ENCODE assay signal across 20 cellular contexts in genomic region chr3:13407926-13408325, GRCh38. TPM values are rescaled to one million over a fixed set of nuclear protein-coding genes. Genes with fewer than 3 reads are reported as not detected.
A peak's percentile ranks its signal among the peaks of the same experiment; 100 is the strongest.
DNase-seq lines count a peak whose midpoint lies in the region; ATAC-seq and TF ChIP-seq lines count a peak whose summit lies in the region.
"Had no signal": no experiment of that assay in that cellular context is flagged by ENCODE, and none has a peak within 500 bp of the region (broad histone marks: within the 10 kb centered on the region; RNA-seq: fewer than 3 reads in every experiment).

No MANE protein-coding gene starts in this region.

- no peaks in the 10 kb centered on the region for H3K27me3 Mint-ChIP-seq in activated naive CD8-positive, alpha-beta T cell treated with anti-CD3 and anti-CD28 coated beads, Interleukin-2, amount 50 U/mL, for 24 hours
- no peaks in the 10 kb centered on the region for H3K27me3 Mint-ChIP-seq in activated naive CD8-positive, alpha-beta T cell treated with anti-CD3 and anti-CD28 coated beads for 36 hours
- H3K27me3 Mint-ChIP-seq in CD8-positive, alpha-beta memory T cell: peaks cover 0 to 2% of the 10 kb centered on the region in 2 donors
- H3K27me3 Mint-ChIP-seq in chondrocyte (ENCODE audit: low read depth): peaks cover 2% of the 10 kb centered on the region
- H3K27me3 Mint-ChIP-seq in stimulated activated naive B cell treated with anti-CD40 and anti-IgM and Interleukin-4, amounts not matched to agents 10 μg/mL and 1 μg/mL and 100 μg/mL, for 72 hours: no peaks in the 10 kb centered on the region

- peak overlapping the region; percentile 65 for H3K27ac Mint-ChIP-seq in activated naive CD8-positive, alpha-beta T cell treated with anti-CD3 and anti-CD28 coated beads, Interleukin-2, amount 50 U/mL, for 24 hours
- H3K27ac Mint-ChIP-seq in activated naive CD8-positive, alpha-beta T cell treated with anti-CD3 and anti-CD28 coated beads for 36 hours: no peak overlapping the region
- peak overlapping the region in 5 of 8 donors; percentile 17 to 95 (median 68) for H3K27ac Mint-ChIP-seq in CD8-positive, alpha-beta memory T cell
- H3K27ac Mint-ChIP-seq in chondrocyte (ENCODE audit: unreplicated experiment): no peak overlapping the region
- H3K27ac Mint-ChIP-seq in stimulated activated naive B cell treated with anti-CD40 and anti-IgM and Interleukin-4, amounts not matched to agents 10 μg/mL and 1 μg/mL and 100 μg/mL, for 72 hours: peak overlapping the region; percentile 77

- H3K27ac ChIP-seq in CD8-positive, alpha-beta memory T cell (ENCODE audit: low read depth, low read length): no peak overlapping the region
- H3K27ac ChIP-seq: BLaER1 treated with 17β-estradiol and CSF1 and Interleukin-3, amounts not matched to agents 10 nM and 100 nM had no signal

- no peak for DNase-seq in activated naive CD8-positive, alpha-beta T cell treated with anti-CD3 and anti-CD28 coated beads, Interleukin-2, amount 50 U/mL, for 24 hours
- DNase-seq in activated naive CD8-positive, alpha-beta T cell treated with anti-CD3 and anti-CD28 coated beads for 36 hours: no peak
- no peak for DNase-seq in CD8-positive, alpha-beta memory T cell
- DNase-seq in chondrocyte (ENCODE audit: low spot score) (peak; percentile 6), NCI-H69 (lab: John Stamatoyannopoulos, UW) (no peak)
- DNase-seq in stimulated activated naive B cell treated with anti-CD40 and anti-IgM and Interleukin-4, amounts not matched to agents 10 μg/mL and 1 μg/mL and 100 μg/mL, for 72 hours: no peak
- DNase-seq: COR-L47, DMS153, GDM1, H7, KBM-7, NCI-H1105, NCI-H2081 treated with DMSO at 0.1 percent for 48 hours, NCI-H510A treated with DMSO at 0.1 percent for 48 hours, PC-3, RPMI8226, SHP77 treated with DMSO at 0.1 percent for 48 hours had no signal

- H3K4me1 ChIP-seq in CD8-positive, alpha-beta memory T cell (ENCODE audit: insufficient read depth, low read length): peaks cover 27% of the 10 kb centered on the region

- POLR2A ChIA-PET in CD8-positive, alpha-beta memory T cell (lab: Charles Lee): no interaction called here

- H3K4me3 Mint-ChIP-seq in activated naive CD8-positive, alpha-beta T cell treated with anti-CD3 and anti-CD28 coated beads, Interleukin-2, amount 50 U/mL, for 24 hours: no peak overlapping the region
- no peak overlapping the region for H3K4me3 Mint-ChIP-seq in activated naive CD8-positive, alpha-beta T cell treated with anti-CD3 and anti-CD28 coated beads for 36 hours
- H3K4me3 Mint-ChIP-seq in CD8-positive, alpha-beta memory T cell: peak overlapping the region in 1 of 7 donors; percentile 39
- no peak overlapping the region for H3K4me3 Mint-ChIP-seq in chondrocyte (ENCODE audit: unreplicated experiment)
- no peak overlapping the region for H3K4me3 Mint-ChIP-seq in stimulated activated naive B cell treated with anti-CD40 and anti-IgM and Interleukin-4, amounts not matched to agents 10 μg/mL and 1 μg/mL and 100 μg/mL, for 72 hours

- no peak overlapping the region for H3K4me3 ChIP-seq in CD8-positive, alpha-beta memory T cell (ENCODE audit: low read length)
- H3K4me3 ChIP-seq: BLaER1 treated with 17β-estradiol and CSF1 and Interleukin-3, amounts not matched to agents 10 nM and 100 nM had no signal

- H3K4me1 Mint-ChIP-seq in activated naive CD8-positive, alpha-beta T cell treated with anti-CD3 and anti-CD28 coated beads, Interleukin-2, amount 50 U/mL, for 24 hours: peaks cover 28% of the 10 kb centered on the region
- peaks cover 25% of the 10 kb centered on the region for H3K4me1 Mint-ChIP-seq in activated naive CD8-positive, alpha-beta T cell treated with anti-CD3 and anti-CD28 coated beads for 36 hours
- H3K4me1 Mint-ChIP-seq in CD8-positive, alpha-beta memory T cell: peaks cover 41 to 57% (median 57%) of the 10 kb centered on the region in 3 donors
- no peaks in the 10 kb centered on the region for H3K4me1 Mint-ChIP-seq in chondrocyte (ENCODE audit: low read depth)
- H3K4me1 Mint-ChIP-seq in stimulated activated naive B cell treated with anti-CD40 and anti-IgM and Interleukin-4, amounts not matched to agents 10 μg/mL and 1 μg/mL and 100 μg/mL, for 72 hours: peaks cover 12 to 39% of the 10 kb centered on the region in 2 donors

- CTCF ChIA-PET in CD8-positive, alpha-beta memory T cell (lab: Charles Lee): no interaction called here

- no peak for TF ChIP-seq CTCF in chondrocyte (IDR thresholded peaks at IDR 0.05)

- peaks cover 10% of the 10 kb centered on the region for H3K36me3 ChIP-seq in CD8-positive, alpha-beta memory T cell (ENCODE audit: insufficient read depth, low read length)

- H3K27me3 ChIP-seq in CD8-positive, alpha-beta memory T cell (ENCODE audit: insufficient read depth, low read length, poor library complexity, severe bottlenecking): no peaks in the 10 kb centered on the region
- H3K27me3 ChIP-seq: BLaER1 treated with 17β-estradiol and CSF1 and Interleukin-3, amounts not matched to agents 10 nM and 100 nM had no signal

- H3K9me3 ChIP-seq in CD8-positive, alpha-beta memory T cell (ENCODE audit: low read length): peaks cover 10% of the 10 kb centered on the region

- peaks cover 8% of the 10 kb centered on the region for H3K9me3 Mint-ChIP-seq in activated naive CD8-positive, alpha-beta T cell treated with anti-CD3 and anti-CD28 coated beads, Interleukin-2, amount 50 U/mL, for 24 hours
- H3K9me3 Mint-ChIP-seq in activated naive CD8-positive, alpha-beta T cell treated with anti-CD3 and anti-CD28 coated beads for 36 hours: peaks cover 10% of the 10 kb centered on the region
- peaks cover 0 to 4% (median 2%) of the 10 kb centered on the region in 5 donors for H3K9me3 Mint-ChIP-seq in CD8-positive, alpha-beta memory T cell
- H3K9me3 Mint-ChIP-seq in chondrocyte (ENCODE audit: low read depth): peaks cover 12% of the 10 kb centered on the region
- H3K9me3 Mint-ChIP-seq in stimulated activated naive B cell treated with anti-CD40 and anti-IgM and Interleukin-4, amounts not matched to agents 10 μg/mL and 1 μg/mL and 100 μg/mL, for 72 hours: peaks cover 0 to 2% of the 10 kb centered on the region in 2 donors

- ATAC-seq in activated naive CD8-positive, alpha-beta T cell treated with anti-CD3 and anti-CD28 coated beads, Interleukin-2, amount 50 U/mL, for 24 hours: no peak
- no peak for ATAC-seq in stimulated activated naive B cell treated with anti-CD40 and anti-IgM and Interleukin-4, amounts not matched to agents 10 μg/mL and 1 μg/mL and 100 μg/mL, for 72 hours (replicated peaks)
- no peak for ATAC-seq in HG02623 (IDR thresholded peaks at IDR 0.05; ENCODE audit: unreplicated experiment)
- ATAC-seq: PC-3, SK-N-SH treated with all-trans-retinoic acid at 6 μM for 48 hours had no signal

- H3K36me3 Mint-ChIP-seq in activated naive CD8-positive, alpha-beta T cell treated with anti-CD3 and anti-CD28 coated beads, Interleukin-2, amount 50 U/mL, for 24 hours (ENCODE audit: low read depth): peaks cover 43% of the 10 kb centered on the region
- peaks cover 55% of the 10 kb centered on the region for H3K36me3 Mint-ChIP-seq in activated naive CD8-positive, alpha-beta T cell treated with anti-CD3 and anti-CD28 coated beads for 36 hours
- H3K36me3 Mint-ChIP-seq in CD8-positive, alpha-beta memory T cell: peaks cover 8 to 26% (median 10%) of the 10 kb centered on the region in 3 donors
- H3K36me3 Mint-ChIP-seq in chondrocyte (ENCODE audit: low read depth): peaks cover 2% of the 10 kb centered on the region
- peaks cover 25 to 43% of the 10 kb centered on the region in 2 donors for H3K36me3 Mint-ChIP-seq in stimulated activated naive B cell treated with anti-CD40 and anti-IgM and Interleukin-4, amounts not matched to agents 10 μg/mL and 1 μg/mL and 100 μg/mL, for 72 hours

RNA-seq across cellular contexts. Expression of gene NUP210, which starts 12.2 kb away (rescaled TPM):
- 100 to 1,000 TPM; 127 to 131 TPM for total RNA-seq in activated naive CD8-positive, alpha-beta T cell treated with anti-CD3 and anti-CD28 coated beads for 36 hours
- 100 to 1,000 TPM; 143 to 146 TPM for total RNA-seq in CD8-positive, alpha-beta memory T cell
- polyA plus RNA-seq in CD8-positive, alpha-beta memory T cell: 87.4 TPM
- total RNA-seq in chondrocyte: 0.72 to 1.3 TPM (median 0.82 TPM) in 3 replicates

Comparison
In these comparisons a context has a peak if more than half of its experiments do, and no peak if none do; other contexts are left out.
1. H3K27ac Mint-ChIP-seq: peak in activated naive CD8-positive, alpha-beta T cell treated with anti-CD3 and anti-CD28 coated beads, Interleukin-2, amount 50 U/mL, for 24 hours (single experiment), CD8-positive, alpha-beta memory T cell (5 of 8) and stimulated activated naive B cell treated with anti-CD40 and anti-IgM and Interleukin-4, amounts not matched to agents 10 μg/mL and 1 μg/mL and 100 μg/mL, for 72 hours (single experiment); none in activated naive CD8-positive, alpha-beta T cell treated with anti-CD3 and anti-CD28 coated beads for 36 hours (single experiment) and chondrocyte (single experiment).
2. RNA of gene NUP210, which starts 12.2 kb away (total RNA-seq): 143 to 146 TPM in CD8-positive, alpha-beta memory T cell and 127 to 131 TPM in activated naive CD8-positive, alpha-beta T cell treated with anti-CD3 and anti-CD28 coated beads for 36 hours; 0.72 to 1.3 TPM in chondrocyte; every median in the first group is over 10 times any median in the second.